15 cellular contexts compared by ENCODE assay signal in genomic region chr1:29166291-29166878, GRCh38. TPM values are rescaled to one million over a fixed set of nuclear protein-coding genes. Genes with fewer than 3 reads are reported as not detected.
DNase-seq lines count a peak whose midpoint lies in the region; ATAC-seq and TF ChIP-seq lines count a peak whose summit lies in the region.
"Had no signal": no experiment of that assay in that cellular context is flagged by ENCODE, and none has a peak within 500 bp of the region (broad histone marks: within the 10 kb centered on the region; RNA-seq: fewer than 3 reads in every experiment).

No MANE protein-coding gene starts in this region.

- H3K9ac ChIP-seq in subcutaneous abdominal adipose tissue (ENCODE audit: low read length in 5 of 5) (peak overlapping the region in 1 of 5 donors; percentile 10), mammary epithelial cell (ENCODE audit: insufficient read depth, low read length) (no peak overlapping the region)

- no peak for ATAC-seq in GM18520 (IDR thresholded peaks at IDR 0.05; ENCODE audit: unreplicated experiment)
- no peak for ATAC-seq in HG02588 (IDR thresholded peaks at IDR 0.05; ENCODE audit: unreplicated experiment)

- H3K27me3 Mint-ChIP-seq in activated T-cell treated with anti-CD3 and anti-CD28 coated beads, Interleukin-2, amount 50 U/mL, for 24 hours = no peaks in the 10 kb centered on the region
- H3K27me3 Mint-ChIP-seq in activated T-helper 2 cell treated with anti-CD3 and anti-CD28 coated beads, Interferon-gamma antibody, Interleukin-2, Interleukin-4, amounts not matched to agents 10 μg/mL and 5 μg/mL and 100 μg/mL, durations not matched to agents 14 hours and 24 hours and 36 hours (ENCODE audit: low read depth) = no peaks in the 10 kb centered on the region
- H3K27me3 Mint-ChIP-seq: IgD-negative memory B cell, naive B cell had no signal

- dilution Hi-C loops in mammary epithelial cell (cut with HindIII; ENCODE audit: low sequenced_read_pairs) = no loop called here

- peak overlapping the region; percentile 26 for H3K27ac Mint-ChIP-seq in activated T-cell treated with anti-CD3 and anti-CD28 coated beads, Interleukin-2, amount 50 U/mL, for 24 hours
- peak overlapping the region; percentile 17 for H3K27ac Mint-ChIP-seq in activated T-helper 2 cell treated with anti-CD3 and anti-CD28 coated beads, Interferon-gamma antibody, Interleukin-2, Interleukin-4, amounts not matched to agents 10 μg/mL and 5 μg/mL and 100 μg/mL, durations not matched to agents 14 hours and 24 hours and 36 hours
- H3K27ac Mint-ChIP-seq: IgD-negative memory B cell had no signal

- no peak overlapping the region for H3K4me3 ChIP-seq in subcutaneous abdominal adipose tissue (ENCODE audit: low read depth in 1 of 5, low read length in 5 of 5)
- H3K4me3 ChIP-seq in mammary epithelial cell (replicated peaks in 1 of 3; ENCODE audit: insufficient read depth in 1 of 3, low read depth in 2 of 3, low read length in 3 of 3) = no peak overlapping the region
- H3K4me3 ChIP-seq: spleen had no signal

- peaks cover 78% of the 10 kb centered on the region for H3K4me1 Mint-ChIP-seq in activated T-cell treated with anti-CD3 and anti-CD28 coated beads, Interleukin-2, amount 50 U/mL, for 24 hours (ENCODE audit: low read depth)
- peaks cover 39% of the 10 kb centered on the region for H3K4me1 Mint-ChIP-seq in activated T-helper 2 cell treated with anti-CD3 and anti-CD28 coated beads, Interferon-gamma antibody, Interleukin-2, Interleukin-4, amounts not matched to agents 10 μg/mL and 5 μg/mL and 100 μg/mL, durations not matched to agents 14 hours and 24 hours and 36 hours (ENCODE audit: low read depth)

- H3K4me1 ChIP-seq in subcutaneous abdominal adipose tissue (ENCODE audit: control insufficient read depth in 5 of 5, insufficient read depth in 5 of 5, low read length in 5 of 5) (peaks cover 11 to 54% (median 48%) of the 10 kb centered on the region in 5 donors), mammary epithelial cell (ENCODE audit: insufficient read depth, low read length) (no peaks in the 10 kb centered on the region)

- H3K36me3 ChIP-seq in subcutaneous abdominal adipose tissue (ENCODE audit: control insufficient read depth in 5 of 5, insufficient read depth in 5 of 5, low read length in 5 of 5) (peaks cover 17 to 38% (median 21%) of the 10 kb centered on the region in 5 donors), mammary epithelial cell (ENCODE audit: insufficient read depth, low read length) (peaks cover 47% of the 10 kb centered on the region)

- no peak for TF ChIP-seq CTCF in mammary epithelial cell (conservative IDR thresholded peaks at IDR 0.05 in 1 of 2, IDR thresholded peaks at IDR 0.05 in 1 of 2; ENCODE audit: extremely low read depth in 1 of 2, insufficient read depth in 1 of 2, low read depth in 1 of 2, low read length in 2 of 2)

- no peak for DNase-seq in activated T-cell treated with anti-CD3 and anti-CD28 coated beads, Interleukin-2, amount 50 U/mL, for 24 hours
- DNase-seq in activated T-cell treated with anti-CD3 and anti-CD28 coated beads, Interleukin-2, amount 50 U/mL, for 1 hour = no peak
- DNase-seq in activated T-helper 2 cell treated with anti-CD3 and anti-CD28 coated beads, Interferon-gamma antibody, Interleukin-2, Interleukin-4, amounts not matched to agents 10 μg/mL and 5 μg/mL and 100 μg/mL, durations not matched to agents 14 hours and 24 hours and 36 hours (ENCODE audit: low spot score) = no peak
- peak; percentile 59 for DNase-seq in kidney tubule cell (ENCODE audit: low spot score)
- no peak for DNase-seq in mammary epithelial cell
- DNase-seq: GOT3, naive B cell, NCI-H1694, Right ventricle myocardium superior, spleen had no signal

- no TSS peak for BruUV-seq in mammary epithelial cell (replicated peaks; lab: Mats Ljungman, UMichigan)

- intact Hi-C loops in activated T-helper 2 cell treated with anti-CD3 and anti-CD28 coated beads, Interferon-gamma antibody, Interleukin-2, Interleukin-4, amounts not matched to agents 10 μg/mL and 5 μg/mL and 100 μg/mL, durations not matched to agents 14 hours and 24 hours and 36 hours (cut with micrococcal nuclease) = no loop called here
- intact Hi-C loops in mammary epithelial cell (cut with micrococcal nuclease) = no loop called here

- no peak overlapping the region for H3K4me3 Mint-ChIP-seq in activated T-cell treated with anti-CD3 and anti-CD28 coated beads, Interleukin-2, amount 50 U/mL, for 24 hours
- no peak overlapping the region for H3K4me3 Mint-ChIP-seq in activated T-helper 2 cell treated with anti-CD3 and anti-CD28 coated beads, Interferon-gamma antibody, Interleukin-2, Interleukin-4, amounts not matched to agents 10 μg/mL and 5 μg/mL and 100 μg/mL, durations not matched to agents 14 hours and 24 hours and 36 hours (ENCODE audit: low read depth)
- H3K4me3 Mint-ChIP-seq: IgD-negative memory B cell, naive B cell had no signal

- no peak overlapping the region for H2AFZ ChIP-seq in mammary epithelial cell (ENCODE audit: low read depth, low read length)

- CTCF ChIA-PET in mammary epithelial cell (lab: Charles Lee; ENCODE audit: low non-redundant PET) = no interaction called here

- H3K4me2 ChIP-seq in mammary epithelial cell (ENCODE audit: insufficient read depth, low read depth, low read length) = no peak overlapping the region

- peaks cover 100% of the 10 kb centered on the region for H3K79me2 ChIP-seq in mammary epithelial cell (ENCODE audit: insufficient read depth, low read length)

- H3K9me3 Mint-ChIP-seq in activated T-cell treated with anti-CD3 and anti-CD28 coated beads, Interleukin-2, amount 50 U/mL, for 24 hours = no peaks in the 10 kb centered on the region
- no peaks in the 10 kb centered on the region for H3K9me3 Mint-ChIP-seq in activated T-helper 2 cell treated with anti-CD3 and anti-CD28 coated beads, Interferon-gamma antibody, Interleukin-2, Interleukin-4, amounts not matched to agents 10 μg/mL and 5 μg/mL and 100 μg/mL, durations not matched to agents 14 hours and 24 hours and 36 hours
- H3K9me3 Mint-ChIP-seq: IgD-negative memory B cell, naive B cell had no signal

- H4K20me1 ChIP-seq in mammary epithelial cell (ENCODE audit: insufficient read depth, low read length) = peaks cover 10% of the 10 kb centered on the region

- in situ Hi-C loops in mammary epithelial cell (cut with MboI; ENCODE audit: low sequenced_read_pairs in 2 of 2) = no loop called here

- H3K27me3 ChIP-seq in subcutaneous abdominal adipose tissue (ENCODE audit: control insufficient read depth in 5 of 5, insufficient read depth in 4 of 5, low read length in 5 of 5) = no peaks in the 10 kb centered on the region
- no peaks in the 10 kb centered on the region for H3K27me3 ChIP-seq in mammary epithelial cell (ENCODE audit: insufficient read depth, low read length)
- H3K27me3 ChIP-seq: spleen had no signal

- H3K36me3 Mint-ChIP-seq in activated T-cell treated with anti-CD3 and anti-CD28 coated beads, Interleukin-2, amount 50 U/mL, for 24 hours (ENCODE audit: low read depth) = peaks cover 98% of the 10 kb centered on the region
- H3K36me3 Mint-ChIP-seq in activated T-helper 2 cell treated with anti-CD3 and anti-CD28 coated beads, Interferon-gamma antibody, Interleukin-2, Interleukin-4, amounts not matched to agents 10 μg/mL and 5 μg/mL and 100 μg/mL, durations not matched to agents 14 hours and 24 hours and 36 hours (ENCODE audit: low read depth) = peaks cover 77% of the 10 kb centered on the region
- H3K36me3 Mint-ChIP-seq: IgD-negative memory B cell had no signal

- no peaks in the 10 kb centered on the region for H3K9me3 ChIP-seq in subcutaneous abdominal adipose tissue (ENCODE audit: control insufficient read depth in 5 of 5, low read length in 5 of 5)
- H3K9me3 ChIP-seq in mammary epithelial cell (replicated peaks; ENCODE audit: insufficient read depth, low read length) = no peaks in the 10 kb centered on the region
- H3K9me3 ChIP-seq: spleen had no signal

- H3K27ac ChIP-seq in subcutaneous abdominal adipose tissue (ENCODE audit: low read depth, low read length) = peak overlapping the region; percentile 45
- H3K27ac ChIP-seq in mammary epithelial cell (ENCODE audit: insufficient read depth, low read depth, low read length) = no peak overlapping the region
- H3K27ac ChIP-seq: epithelial cell of prostate had no signal

- WGBS in mammary epithelial cell (ENCODE audit: low coverage, missing lambda C conversion rate) = 81% methylated on average over 9 of the region's 9 CpGs

RNA-seq across cellular contexts. Expression of gene SRSF4, which starts 15.3 kb away (rescaled TPM):
- 145 TPM in 2 replicates for total RNA-seq in activated T-helper 2 cell treated with anti-CD3 and anti-CD28 coated beads, Interferon-gamma antibody, Interleukin-2, Interleukin-4, amounts not matched to agents 10 μg/mL and 5 μg/mL and 100 μg/mL, durations not matched to agents 14 hours and 24 hours and 36 hours
- 10 to 100 TPM; 22.5 to 93.1 TPM for total RNA-seq in mammary epithelial cell
- 42.9 TPM for polyA plus RNA-seq in mammary epithelial cell
- 22.4 TPM for polyA minus RNA-seq in mammary epithelial cell

RNA-seq across cellular contexts. Expression of gene TMEM200B, which starts 42.7 kb away (rescaled TPM):
- 0.44 and 0.46 TPM in 2 replicates for total RNA-seq in activated T-helper 2 cell treated with anti-CD3 and anti-CD28 coated beads, Interferon-gamma antibody, Interleukin-2, Interleukin-4, amounts not matched to agents 10 μg/mL and 5 μg/mL and 100 μg/mL, durations not matched to agents 14 hours and 24 hours and 36 hours
- total RNA-seq in mammary epithelial cell = under 1 TPM in 1 of 2 donors, not detected in 1; 0.33 TPM
- polyA plus RNA-seq in mammary epithelial cell = 0.25 TPM
- not detected for polyA minus RNA-seq in mammary epithelial cell
